ENCODE assay signal across 8 cellular contexts in genomic region chr7:157869793-157870192, GRCh38.
"Had no signal": no experiment of that assay in that cellular context is flagged by ENCODE, and none has a peak within 500 bp of the region (broad histone marks: within the 10 kb centered on the region; RNA-seq: fewer than 3 reads in every experiment).

No MANE protein-coding gene starts in this region.

- DNase-seq: GDM1, GF-D8 had no signal

- FAIRE-seq: G401.6, GM12878, GM12891, GM12892, GM18507, GM19239 had no signal

- H3K4me3 ChIP-seq: GM12878 had no signal

- ATAC-seq: GM12878 had no signal
